1 cellular context compared by ENCODE assay signal in the genomic region with DNA sequence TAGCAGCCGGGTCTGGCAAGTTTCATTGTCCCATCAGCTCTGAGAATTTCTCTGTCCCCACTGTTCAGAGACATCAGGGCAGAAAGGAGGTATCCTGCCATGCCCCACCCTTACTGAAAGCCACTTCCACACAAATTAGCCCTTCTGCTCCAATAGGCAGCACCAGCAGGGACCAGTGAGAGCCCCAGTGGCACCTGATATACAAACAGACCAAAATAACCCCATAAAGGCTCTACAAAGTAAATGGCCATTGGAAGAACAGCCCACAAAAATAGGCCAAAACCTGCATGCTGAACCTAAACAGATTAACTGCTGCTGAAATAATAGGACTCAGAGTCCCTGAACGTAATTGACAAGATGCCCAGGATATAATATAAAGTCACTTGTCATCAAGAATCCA.
TF ChIP-seq lines count a peak whose summit lies in the region.

No MANE protein-coding gene starts in this region.

TF ChIP-seq in HCT116, 20 proteins besides CTCF, POLR2A, EP300 and RAD21 (continued from another document):
- no peak for TF ChIP-seq TCF7L2 (IDR thresholded peaks at IDR 0.05; ENCODE audit: borderline replicate concordance, extremely low read depth, insufficient read depth, insufficient read length)
- no peak for TF ChIP-seq EZH2 (IDR thresholded peaks at IDR 0.05)
- TF ChIP-seq CBX3 (IDR thresholded peaks at IDR 0.05; ENCODE audit: low read depth) = no peak
